7 cellular contexts compared by ENCODE assay signal in genomic region chr17:16865077-16865613, GRCh38.
DNase-seq lines count a peak whose midpoint lies in the region; ATAC-seq, FAIRE-seq and TF ChIP-seq lines count a peak whose summit lies in the region.
"Not testable (repeated sequence)": the region's sequence is repeated elsewhere in the genome, so short reads cannot be mapped to it uniquely, and the experiment has no call there.

No MANE protein-coding gene starts in this region.

- not testable (repeated sequence) for H3K4me3 Mint-ChIP-seq in HFFc6; activated naive CD8-positive, alpha-beta T cell treated with anti-CD3 and anti-CD28 coated beads, Interleukin-2, amount 50 U/mL, for 24 hours

- not testable (repeated sequence) for TF ChIP-seq POLR2A in gastrocnemius medialis (IDR thresholded peaks at IDR 0.05)

- not testable (repeated sequence) for H3K9me3 Mint-ChIP-seq in HFFc6; activated naive CD8-positive, alpha-beta T cell treated with anti-CD3 and anti-CD28 coated beads, Interleukin-2, amount 50 U/mL, for 24 hours

- not testable (repeated sequence) for H3K4me1 ChIP-seq in kidney (ENCODE audit: control insufficient read depth in 1 of 2, insufficient read depth in 1 of 2, low read depth in 1 of 2, low read length in 2 of 2); lung (ENCODE audit: control insufficient read depth in 2 of 2, insufficient read depth in 2 of 2, low read length in 2 of 2); gastrocnemius medialis

- not testable (repeated sequence) for H3K9me3 ChIP-seq in kidney (ENCODE audit: control insufficient read depth in 1 of 2, low read length in 2 of 2); lung (ENCODE audit: control insufficient read depth in 2 of 2, insufficient read depth in 1 of 2, low read length in 1 of 2); gastrocnemius medialis

- not testable (repeated sequence) for H3K9ac ChIP-seq in kidney (ENCODE audit: low read length in 2 of 2)

- in situ Hi-C loops in gastrocnemius medialis (cut with MboI; ENCODE audit: low sequenced_read_pairs in 4 of 4), result not testable (repeated sequence)

- H3K36me3 Mint-ChIP-seq in HFFc6 (ENCODE audit: low read depth); activated naive CD8-positive, alpha-beta T cell treated with anti-CD3 and anti-CD28 coated beads, Interleukin-2, amount 50 U/mL, for 24 hours (ENCODE audit: low read depth): not testable (repeated sequence)

- WGBS in lung, 2 donors, result 59 to 68% methylated on average over 4 to 6 of the region's 13 CpGs

- not testable (repeated sequence) for H3K27ac ChIP-seq in kidney (ENCODE audit: low read depth in 2 of 2, low read length in 2 of 2); lung (ENCODE audit: low read depth in 1 of 2, low read length in 1 of 2); gastrocnemius medialis

- peaks cover 25% of the 10 kb centered on the region for H3K4me1 Mint-ChIP-seq in HFFc6 (ENCODE audit: low read depth)
- not testable (repeated sequence) for H3K4me1 Mint-ChIP-seq in activated naive CD8-positive, alpha-beta T cell treated with anti-CD3 and anti-CD28 coated beads, Interleukin-2, amount 50 U/mL, for 24 hours

- H3K27me3 Mint-ChIP-seq in HFFc6 (ENCODE audit: insufficient read depth); activated naive CD8-positive, alpha-beta T cell treated with anti-CD3 and anti-CD28 coated beads, Interleukin-2, amount 50 U/mL, for 24 hours: not testable (repeated sequence)

- not testable (repeated sequence) for H3K4me3 ChIP-seq in kidney (ENCODE audit: low read length in 2 of 2); lung; gastrocnemius medialis

- peak; percentile 96 for FAIRE-seq in RCC 7860 (lab: Jason Lieb, UNC)
- peak; percentile 38 for FAIRE-seq in kidney (lab: Jason Lieb, UNC)

- intact Hi-C loops in Right ventricle myocardium superior (cut with DNase I); kidney (cut with DNase I); gastrocnemius medialis (cut with DNase I; ENCODE audit: low total_unique reads): not testable (repeated sequence)

- not testable (repeated sequence) for H3K27me3 ChIP-seq in lung (ENCODE audit: control insufficient read depth, insufficient read depth); gastrocnemius medialis

- H3K27ac Mint-ChIP-seq in HFFc6, result peak overlapping the region; percentile 24; the same call in 1 of the 2 replicates
- not testable (repeated sequence) for H3K27ac Mint-ChIP-seq in activated naive CD8-positive, alpha-beta T cell treated with anti-CD3 and anti-CD28 coated beads, Interleukin-2, amount 50 U/mL, for 24 hours

- peak; percentile 60 for ATAC-seq in activated naive CD8-positive, alpha-beta T cell treated with anti-CD3 and anti-CD28 coated beads, Interleukin-2, amount 50 U/mL, for 24 hours
- ATAC-seq in Right ventricle myocardium superior (ENCODE audit: poor library complexity) (peak; percentile 46), lung (ENCODE audit: insufficient read depth, low FRiP score) (peak; percentile 84), gastrocnemius medialis (peak; percentile 73)

- not testable (repeated sequence) for H3K36me3 ChIP-seq in kidney (ENCODE audit: control insufficient read depth in 1 of 2, insufficient read depth in 2 of 2, low read length in 2 of 2); lung (ENCODE audit: control insufficient read depth in 2 of 2, insufficient read depth in 2 of 2, low read length in 2 of 2); gastrocnemius medialis

- TF ChIP-seq CTCF in HFFc6 (IDR thresholded peaks at IDR 0.05); kidney (IDR thresholded peaks at IDR 0.05; ENCODE audit: borderline replicate concordance, extremely low read depth, insufficient read depth); lung (IDR thresholded peaks at IDR 0.05; ENCODE audit: control extremely low read depth, extremely low read depth); gastrocnemius medialis (IDR thresholded peaks at IDR 0.05 in 4 of 5, conservative IDR thresholded peaks at IDR 0.05 in 1 of 5): not testable (repeated sequence)

- DNase-seq in HFFc6 (peak; percentile 69), kidney (peak; percentile 93), lung (ENCODE audit: low spot score) (peak; percentile 71)
- not testable (repeated sequence) for DNase-seq in RCC 7860 (ENCODE audit: low spot score); activated naive CD8-positive, alpha-beta T cell treated with anti-CD3 and anti-CD28 coated beads, Interleukin-2, amount 50 U/mL, for 24 hours; Right ventricle myocardium superior; gastrocnemius medialis
